ENCODE assay signal across 24 cellular contexts in the genomic region with DNA sequence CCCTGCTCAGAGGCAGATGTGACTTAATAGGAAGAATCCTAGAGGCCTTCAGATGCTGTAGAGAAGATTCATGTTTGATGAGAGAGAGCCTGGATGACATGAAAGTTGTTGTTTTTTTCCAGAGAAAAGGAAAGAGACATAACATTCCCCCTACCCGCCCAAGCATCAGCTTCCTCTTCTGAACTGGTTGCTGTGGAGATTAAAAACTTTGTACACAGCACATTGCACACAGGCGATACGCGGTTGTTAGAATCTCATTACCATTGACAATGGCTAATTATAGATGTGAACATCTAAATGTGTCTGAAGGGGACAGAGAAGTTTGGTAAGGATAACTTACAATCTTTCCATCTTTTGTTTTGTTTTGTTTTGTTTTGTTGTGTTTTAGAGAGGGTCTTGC. TPM values are rescaled to one million over a fixed set of nuclear protein-coding genes. Genes with fewer than 3 reads are reported as not detected.
DNase-seq lines count a peak whose midpoint lies in the region; ATAC-seq and TF ChIP-seq lines count a peak whose summit lies in the region.
"Had no signal": no experiment of that assay in that cellular context is flagged by ENCODE, and none has a peak within 500 bp of the region (broad histone marks: within the 10 kb centered on the region; RNA-seq: fewer than 3 reads in every experiment).

No MANE protein-coding gene starts in this region.

- H3K36me3 Mint-ChIP-seq in stimulated activated naive CD8-positive, alpha-beta T cell treated with anti-CD3 and anti-CD28 coated beads, Interleukin-15, Interleukin-2, amounts not matched to agents 100 ng/mL and 50 ng/mL, for 24 hours (ENCODE audit: low read depth): no peaks in the 10 kb centered on the region
- no peaks in the 10 kb centered on the region for H3K36me3 Mint-ChIP-seq in activated B cell treated with CpG ODN at 0.5 μM for 24 hours (ENCODE audit: low read depth)
- H3K36me3 Mint-ChIP-seq: activated naive CD4-positive, alpha-beta T cell treated with anti-CD3 and anti-CD28 coated beads, Interleukin-2, amount 50 U/mL, for 72 hours had no signal

- POLR2A ChIA-PET in activated B cell treated with CpG ODN at 0.5 μM for 24 hours (lab: Charles Lee): interaction anchor here (0.6 to 1.1 kb wide), 4 partner anchors 42 to 164 kb away, joined by 3 to 9 read pairs (median 8); no protein-coding TSS in a partner anchor

- H3K4me3 Mint-ChIP-seq in stimulated activated naive CD8-positive, alpha-beta T cell treated with anti-CD3 and anti-CD28 coated beads, Interleukin-15, Interleukin-2, amounts not matched to agents 100 ng/mL and 50 ng/mL, for 24 hours: no peak overlapping the region
- H3K4me3 Mint-ChIP-seq in activated B cell treated with CpG ODN at 0.5 μM for 24 hours: peak overlapping the region; percentile 56

- H3K4ac ChIP-seq in mesendoderm (ENCODE audit: low read depth, low read length): no peak overlapping the region

- H3K27ac Mint-ChIP-seq in stimulated activated naive CD8-positive, alpha-beta T cell treated with anti-CD3 and anti-CD28 coated beads, Interleukin-15, Interleukin-2, amounts not matched to agents 100 ng/mL and 50 ng/mL, for 24 hours: peak overlapping the region; percentile 41
- peak overlapping the region; percentile 37 for H3K27ac Mint-ChIP-seq in activated B cell treated with CpG ODN at 0.5 μM for 24 hours

- H3K27ac ChIP-seq in mesendoderm (ENCODE audit: low read depth, low read length): no peak overlapping the region
- H3K27ac ChIP-seq: C4-2B, sigmoid colon, uterus, WERI-Rb-1 had no signal

- H3K56ac ChIP-seq in mesendoderm (ENCODE audit: low read length): no peak overlapping the region

- no peak overlapping the region for H2BK5ac ChIP-seq in mesendoderm (ENCODE audit: low read length)

- no peaks in the 10 kb centered on the region for H3K36me3 ChIP-seq in mesendoderm (ENCODE audit: control insufficient read depth, insufficient read depth, low read length)
- H3K36me3 ChIP-seq: sigmoid colon, uterus, WERI-Rb-1 had no signal

- H3K23ac ChIP-seq in mesendoderm (ENCODE audit: low read length): no peak overlapping the region

- no peak overlapping the region for H3K4me2 ChIP-seq in mesendoderm (ENCODE audit: low read length)

- H3K4me1 ChIP-seq in mesendoderm (ENCODE audit: control insufficient read depth, low read depth, low read length): no peaks in the 10 kb centered on the region
- H3K4me1 ChIP-seq: sigmoid colon, uterus had no signal

- H2BK120ac ChIP-seq in mesendoderm (ENCODE audit: low read depth, low read length): no peak overlapping the region

- CTCF ChIA-PET in activated B cell treated with CpG ODN at 0.5 μM for 24 hours (lab: Charles Lee): interaction anchor here (0.9 kb wide), 1 partner anchor 8 kb away, joined by 3 read pairs; no protein-coding TSS in a partner anchor

- intact Hi-C loops in activated B cell treated with CpG ODN at 0.5 μM for 24 hours (cut with micrococcal nuclease): no loop called here

- H3K79me2 ChIP-seq in mesendoderm (ENCODE audit: control insufficient read depth, insufficient read depth, low read length): no peaks in the 10 kb centered on the region

- no peaks in the 10 kb centered on the region for H3K27me3 ChIP-seq in mesendoderm (ENCODE audit: insufficient read depth, low read length, poor library complexity)
- H3K27me3 ChIP-seq: dorsolateral prefrontal cortex, sigmoid colon, uterus had no signal

- no peak for DNase-seq in stimulated activated naive CD8-positive, alpha-beta T cell treated with anti-CD3 and anti-CD28 coated beads, Interleukin-15, Interleukin-2, amounts not matched to agents 100 U/mL and 50 U/mL, for 24 hours
- DNase-seq in activated B cell treated with CpG ODN at 0.5 μM for 24 hours (no peak), mesendoderm (no peak), NCI-H2196 treated with DMSO at 0.1 percent for 48 hours (lab: John Stamatoyannopoulos, UW; ENCODE audit: unreplicated experiment) (no peak)
- no peak for DNase-seq in stimulated activated CD4-positive, alpha-beta T cell treated with anti-CD3 and anti-CD28 coated beads, Interleukin-4, amount 100 ng/mL, for 24 hours
- DNase-seq: ACHN; activated CD4-positive, alpha-beta T cell treated with anti-CD3 and anti-CD28 coated beads, Interleukin-2, amount 50 U/mL, for 1 hour; aorta; caudate nucleus; dorsolateral prefrontal cortex; hippocampal formation; mammary epithelial cell; NCI-H1436 treated with DMSO at 0.1 percent for 48 hours; sigmoid colon; stimulated activated CD4-positive, alpha-beta T cell treated with anti-CD3 and anti-CD28 coated beads, Interleukin-15, amount 100 ng/mL, for 24 hours; T-helper 2 cell; uterus; WERI-Rb-1 had no signal

- H3K9me3 Mint-ChIP-seq in stimulated activated naive CD8-positive, alpha-beta T cell treated with anti-CD3 and anti-CD28 coated beads, Interleukin-15, Interleukin-2, amounts not matched to agents 100 ng/mL and 50 ng/mL, for 24 hours: no peaks in the 10 kb centered on the region
- no peaks in the 10 kb centered on the region for H3K9me3 Mint-ChIP-seq in activated B cell treated with CpG ODN at 0.5 μM for 24 hours
- H3K9me3 Mint-ChIP-seq: activated naive CD4-positive, alpha-beta T cell treated with anti-CD3 and anti-CD28 coated beads, Interleukin-2, amount 50 U/mL, for 72 hours had no signal

- WGBS in mesendoderm (ENCODE audit: extremely low coverage, insufficient coverage, low lambda C conversion rate): no CpG with 5 or more reads among the region's 4 CpGs

- H4K5ac ChIP-seq in mesendoderm (ENCODE audit: low read length): no peak overlapping the region

- no peaks in the 10 kb centered on the region for H3K79me1 ChIP-seq in mesendoderm (ENCODE audit: low read length)

- H4K8ac ChIP-seq in mesendoderm (ENCODE audit: low read depth, low read length): peak overlapping the region; percentile 13

- H3K27me3 Mint-ChIP-seq in stimulated activated naive CD8-positive, alpha-beta T cell treated with anti-CD3 and anti-CD28 coated beads, Interleukin-15, Interleukin-2, amounts not matched to agents 100 ng/mL and 50 ng/mL, for 24 hours: no peaks in the 10 kb centered on the region
- H3K27me3 Mint-ChIP-seq in activated B cell treated with CpG ODN at 0.5 μM for 24 hours: no peaks in the 10 kb centered on the region

- no peak for TF ChIP-seq CTCF in activated B cell treated with CpG ODN at 0.5 μM for 24 hours (IDR thresholded peaks at IDR 0.05)

- no peak for ATAC-seq in stimulated activated naive CD8-positive, alpha-beta T cell treated with anti-CD3 and anti-CD28 coated beads, Interleukin-15, Interleukin-2, amounts not matched to agents 100 U/mL and 50 U/mL, for 24 hours
- peak; percentile 68 for ATAC-seq in activated B cell treated with CpG ODN at 0.5 μM for 24 hours (ENCODE audit: low read depth)
- ATAC-seq in HG02938 (IDR thresholded peaks at IDR 0.05; ENCODE audit: unreplicated experiment): no peak
- ATAC-seq in HG02678 (IDR thresholded peaks at IDR 0.05; ENCODE audit: unreplicated experiment): no peak
- ATAC-seq: activated naive CD4-positive, alpha-beta T cell treated with anti-CD3 and anti-CD28 coated beads, Interleukin-2, amount 50 U/mL, for 72 hours; HepG2 had no signal

- no peak overlapping the region for H2BK15ac ChIP-seq in mesendoderm (replicated peaks; ENCODE audit: low read depth)

- H3K9ac ChIP-seq in mesendoderm (ENCODE audit: low read length): no peak overlapping the region

- no peak overlapping the region for H2AK5ac ChIP-seq in mesendoderm (ENCODE audit: low read length)

- H3K4me1 Mint-ChIP-seq in stimulated activated naive CD8-positive, alpha-beta T cell treated with anti-CD3 and anti-CD28 coated beads, Interleukin-15, Interleukin-2, amounts not matched to agents 100 ng/mL and 50 ng/mL, for 24 hours (ENCODE audit: low read depth): peaks cover 7% of the 10 kb centered on the region
- H3K4me1 Mint-ChIP-seq in activated B cell treated with CpG ODN at 0.5 μM for 24 hours: peaks cover 30% of the 10 kb centered on the region

- H3K4me3 ChIP-seq in mesendoderm (ENCODE audit: low read length): no peak overlapping the region
- H3K4me3 ChIP-seq: dorsolateral prefrontal cortex, sigmoid colon, uterus had no signal

- no peak overlapping the region for H3K18ac ChIP-seq in mesendoderm (ENCODE audit: low read length)

RNA-seq across cellular contexts. Expression of gene ETFBKMT, which starts 13.5 kb away (rescaled TPM):
- 0.91 and 2.0 TPM in 2 replicates for total RNA-seq in activated B cell treated with CpG ODN at 0.5 μM for 24 hours
- 0.51 TPM for polyA plus RNA-seq in mesendoderm (2013, experiment 1 of 2)
- 0.53 TPM for polyA plus RNA-seq in mesendoderm (2013, experiment 2 of 2)

RNA-seq across cellular contexts. Expression of gene DENND5B, which starts 55.0 kb away (rescaled TPM):
- 56.9 and 64.1 TPM in 2 replicates for total RNA-seq in activated B cell treated with CpG ODN at 0.5 μM for 24 hours
- 5.8 TPM for polyA plus RNA-seq in mesendoderm (2013, experiment 1 of 2)
- 5.7 TPM for polyA plus RNA-seq in mesendoderm (2013, experiment 2 of 2)
